Comparison of ENCODE assay signal across 8 cellular contexts in the genomic region with DNA sequence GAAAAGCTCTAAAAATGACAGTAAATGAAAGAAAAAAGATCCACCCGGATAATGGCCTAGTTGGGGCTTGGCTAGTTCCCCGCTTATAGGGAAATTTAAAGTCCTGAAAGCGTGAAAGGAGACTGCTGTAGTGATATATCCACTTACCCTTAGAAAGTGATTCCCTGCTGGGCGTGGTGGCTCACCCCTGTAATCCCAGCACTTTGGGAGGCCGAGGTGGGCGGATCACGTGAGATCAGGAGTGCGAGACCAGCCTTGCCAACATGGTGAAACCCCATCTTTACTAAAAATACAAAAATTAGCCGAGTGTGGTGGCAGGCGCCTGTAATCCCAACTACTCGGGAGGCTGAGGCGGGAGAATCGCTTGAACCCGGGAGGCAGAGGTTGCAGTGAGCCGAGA. TPM values are rescaled to one million over a fixed set of nuclear protein-coding genes. Genes with fewer than 3 reads are reported as not detected.
DNase-seq lines count a peak whose midpoint lies in the region; ATAC-seq and TF ChIP-seq lines count a peak whose summit lies in the region.
"Not testable (repeated sequence)": the region's sequence is repeated elsewhere in the genome, so short reads cannot be mapped to it uniquely, and the experiment has no call there.

No MANE protein-coding gene starts in this region.

- not testable (repeated sequence) for H3K27ac ChIP-seq in CD4-positive, alpha-beta memory T cell (ENCODE audit: low read depth, low read length)
- H3K27ac ChIP-seq in RWPE2 (ENCODE audit: poor library complexity, severe bottlenecking) (peak overlapping the region; percentile 54), colonic mucosa (peak overlapping the region; percentile 55), right atrium auricular region (peak overlapping the region; percentile 71 to 87), mucosa of rectum (ENCODE audit: low read depth in 2 of 2, low read length in 2 of 2) (peak overlapping the region; percentile 16 to 44), sigmoid colon (peak overlapping the region; percentile 45 to 76 (median 70)), thymus (ENCODE audit: low read depth) (peak overlapping the region; percentile 25)

- H3K9ac ChIP-seq in colonic mucosa (ENCODE audit: low read depth in 2 of 2, low read length in 2 of 2); mucosa of rectum (ENCODE audit: low read depth in 1 of 2, low read length in 2 of 2): not testable (repeated sequence)

- H3K36me3 Mint-ChIP-seq in CD4-positive, alpha-beta memory T cell, result peaks cover 31 to 36% of the 10 kb centered on the region in 2 donors
- peaks cover 14% of the 10 kb centered on the region for H3K36me3 Mint-ChIP-seq in activated naive CD4-positive, alpha-beta T cell treated with anti-CD3 and anti-CD28 coated beads, Interleukin-2, amount 50 U/mL, for 24 hours

- POLR2A ChIA-PET in CD4-positive, alpha-beta memory T cell (lab: Charles Lee; ENCODE audit: partially characterized antibody), result interaction anchor here (1.6 kb wide), 1 partner anchor 18 kb away, joined by 6 read pairs; no protein-coding TSS in a partner anchor

- not testable (repeated sequence) for H3K27me3 Mint-ChIP-seq in CD4-positive, alpha-beta memory T cell; activated naive CD4-positive, alpha-beta T cell treated with anti-CD3 and anti-CD28 coated beads, Interleukin-2, amount 50 U/mL, for 24 hours

- not testable (repeated sequence) for H3K4me3 ChIP-seq in CD4-positive, alpha-beta memory T cell (ENCODE audit: low read length in 2 of 2); RWPE2 (ENCODE audit: severe bottlenecking); colonic mucosa; right atrium auricular region; mucosa of rectum (ENCODE audit: low read length in 2 of 2); sigmoid colon; thymus (ENCODE audit: low read length)

- TF ChIP-seq POLR2A in sigmoid colon (IDR thresholded peaks at IDR 0.05), result not testable (repeated sequence)

- H3K4me3 Mint-ChIP-seq in CD4-positive, alpha-beta memory T cell; activated naive CD4-positive, alpha-beta T cell treated with anti-CD3 and anti-CD28 coated beads, Interleukin-2, amount 50 U/mL, for 24 hours: not testable (repeated sequence)

- H3K4me1 Mint-ChIP-seq in CD4-positive, alpha-beta memory T cell, result peaks cover 33 to 53% (median 42%) of the 10 kb centered on the region in 4 donors
- peaks cover 68% of the 10 kb centered on the region for H3K4me1 Mint-ChIP-seq in activated naive CD4-positive, alpha-beta T cell treated with anti-CD3 and anti-CD28 coated beads, Interleukin-2, amount 50 U/mL, for 24 hours

- WGBS in sigmoid colon, 2 donors, result 92 to 95% methylated on average over 15 of the region's 15 CpGs
- WGBS in thymus, result 89% methylated on average over 15 of the region's 15 CpGs

- not testable (repeated sequence) for TF ChIP-seq CTCF in RWPE2 (IDR thresholded peaks at IDR 0.05; ENCODE audit: poor library complexity, severe bottlenecking); colonic mucosa (IDR thresholded peaks at IDR 0.05); right atrium auricular region (IDR thresholded peaks at IDR 0.05); sigmoid colon (IDR thresholded peaks at IDR 0.05)

- ATAC-seq in RWPE2 (ENCODE audit: low read depth), result not testable (repeated sequence)

- H3K27me3 ChIP-seq in CD4-positive, alpha-beta memory T cell (ENCODE audit: insufficient read depth, low read length); RWPE2 (ENCODE audit: insufficient read depth, poor library complexity, severe bottlenecking); colonic mucosa; right atrium auricular region; mucosa of rectum (ENCODE audit: control insufficient read depth in 2 of 2, insufficient read depth in 2 of 2, low read length in 2 of 2); sigmoid colon; thymus (ENCODE audit: control insufficient read depth, insufficient read depth): not testable (repeated sequence)

- CTCF ChIA-PET in CD4-positive, alpha-beta memory T cell (lab: Charles Lee; ENCODE audit: partially characterized antibody), result not testable (repeated sequence)

- H3K36me3 ChIP-seq in CD4-positive, alpha-beta memory T cell (ENCODE audit: insufficient read depth, low read length), result peaks cover 12% of the 10 kb centered on the region
- not testable (repeated sequence) for H3K36me3 ChIP-seq in RWPE2 (ENCODE audit: low read depth); colonic mucosa; sigmoid colon
- H3K36me3 ChIP-seq in right atrium auricular region (peaks cover 21% of the 10 kb centered on the region), mucosa of rectum (ENCODE audit: control insufficient read depth in 2 of 2, insufficient read depth in 2 of 2, low read length in 2 of 2) (peaks cover 8 to 15% of the 10 kb centered on the region in 2 donors), thymus (ENCODE audit: control insufficient read depth, insufficient read depth) (peaks cover 16% of the 10 kb centered on the region)

- not testable (repeated sequence) for DNase-seq in CD4-positive, alpha-beta memory T cell; RWPE2 (ENCODE audit: low spot score); colonic mucosa; right atrium auricular region (ENCODE audit: low spot score); sigmoid colon

- not testable (repeated sequence) for H3K9me3 ChIP-seq in CD4-positive, alpha-beta memory T cell (ENCODE audit: control insufficient read depth in 1 of 2, low read length in 2 of 2); RWPE2 (ENCODE audit: severe bottlenecking); colonic mucosa; right atrium auricular region; mucosa of rectum (ENCODE audit: control insufficient read depth in 2 of 2, low read length in 2 of 2); sigmoid colon; thymus (ENCODE audit: control insufficient read depth)

- intact Hi-C loops in CD4-positive, alpha-beta memory T cell (cut with micrococcal nuclease); colonic mucosa (cut with DNase I); sigmoid colon (cut with DNase I): not testable (repeated sequence)

- TF ChIP-seq EP300 in sigmoid colon (IDR thresholded peaks at IDR 0.05), result not testable (repeated sequence)

- H3K4me1 ChIP-seq in CD4-positive, alpha-beta memory T cell (ENCODE audit: insufficient read depth, low read length), result peaks cover 36% of the 10 kb centered on the region
- H3K4me1 ChIP-seq in RWPE2 (ENCODE audit: insufficient read depth, poor library complexity, severe bottlenecking) (peaks cover 22% of the 10 kb centered on the region), right atrium auricular region (peaks cover 0 to 45% of the 10 kb centered on the region in 2 donors), sigmoid colon (peaks cover 0 to 48% (median 40%) of the 10 kb centered on the region in 4 donors)
- H3K4me1 ChIP-seq in colonic mucosa; mucosa of rectum (ENCODE audit: control insufficient read depth in 2 of 2, insufficient read depth in 2 of 2, low read length in 2 of 2); thymus (ENCODE audit: control insufficient read depth, insufficient read depth, low read length): not testable (repeated sequence)

- not testable (repeated sequence) for H3K9me3 Mint-ChIP-seq in CD4-positive, alpha-beta memory T cell; activated naive CD4-positive, alpha-beta T cell treated with anti-CD3 and anti-CD28 coated beads, Interleukin-2, amount 50 U/mL, for 24 hours

- H3K27ac Mint-ChIP-seq in CD4-positive, alpha-beta memory T cell, result peak overlapping the region in 5 of 7 donors; percentile 70 to 89 (median 80)
- H3K27ac Mint-ChIP-seq in activated naive CD4-positive, alpha-beta T cell treated with anti-CD3 and anti-CD28 coated beads, Interleukin-2, amount 50 U/mL, for 24 hours, result peak overlapping the region; percentile 56

RNA-seq across cellular contexts. Expression of a gene that starts 33.5 kb away (rescaled TPM):
- total RNA-seq in CD4-positive, alpha-beta memory T cell, result 100 to 1,000 TPM; 158 TPM
- polyA plus RNA-seq in CD4-positive, alpha-beta memory T cell, result 100 to 1,000 TPM; 450 to 559 TPM
- 100 to 1,000 TPM; 194 to 218 TPM for total RNA-seq in colonic mucosa
- total RNA-seq in right atrium auricular region, result 100 to 1,000 TPM; 156 to 193 TPM
- 100 to 1,000 TPM; 117 to 154 (median 134) TPM for total RNA-seq in sigmoid colon
- polyA plus RNA-seq in sigmoid colon, result 100 to 1,000 TPM; 158 to 261 (median 249) TPM
- polyA plus RNA-seq in thymus, result 420 TPM

RNA-seq across cellular contexts. Expression of a gene that starts 39.1 kb away (rescaled TPM):
- 100 to 1,000 TPM; 102 TPM for total RNA-seq in CD4-positive, alpha-beta memory T cell
- polyA plus RNA-seq in CD4-positive, alpha-beta memory T cell, result 10 to 100 TPM; 54.8 to 93.1 TPM
- 10 to 100 TPM in 1 of 2 donors, 1 to 10 TPM in 1; 7.2 to 19.1 TPM for total RNA-seq in colonic mucosa
- total RNA-seq in right atrium auricular region, result 10 to 100 TPM; 20.9 to 22.5 TPM
- 10 to 100 TPM; 47.9 to 58.5 (median 56.6) TPM for total RNA-seq in sigmoid colon
- polyA plus RNA-seq in sigmoid colon, result 1 to 10 TPM; 4.4 to 6.6 (median 6.6) TPM
- 12.8 TPM for polyA plus RNA-seq in thymus

RNA-seq across cellular contexts. Expression of a gene that starts 57.9 kb away (rescaled TPM):
- 10 to 100 TPM in 1 of 2 experiments, 1 to 10 TPM in 1; 9.6 to 13.3 TPM for total RNA-seq in CD4-positive, alpha-beta memory T cell
- 10 to 100 TPM; 37.8 TPM for polyA plus RNA-seq in CD4-positive, alpha-beta memory T cell
- total RNA-seq in colonic mucosa, result 10 to 100 TPM; 26.6 to 50.6 TPM
- total RNA-seq in right atrium auricular region, result 10 to 100 TPM; 21.1 to 30.1 TPM
- 10 to 100 TPM; 11.6 to 30.9 (median 25.4) TPM for total RNA-seq in sigmoid colon
- 10 to 100 TPM; 31.2 to 70.9 (median 41.8) TPM for polyA plus RNA-seq in sigmoid colon
- 62.4 TPM for polyA plus RNA-seq in thymus
